In genomic region chr18:44959013-44959412, GRCh38 we compare ENCODE assay signal across 15 cellular contexts.
DNase-seq lines count a peak whose midpoint lies in the region; ATAC-seq and TF ChIP-seq lines count a peak whose summit lies in the region.
"Had no signal": no experiment of that assay in that cellular context is flagged by ENCODE, and none has a peak within 500 bp of the region (broad histone marks: within the 10 kb centered on the region; RNA-seq: fewer than 3 reads in every experiment).

No MANE protein-coding gene starts in this region.

- intact Hi-C loops in PC-3 (cut with micrococcal nuclease) (no loop called here), colonic mucosa (cut with DNase I) (no loop called here), left ventricle myocardium inferior (cut with micrococcal nuclease) (loop anchor here (10.0 kb wide), 1 partner anchor 284 kb away; no protein-coding TSS in a partner anchor)
- intact Hi-C loops in CD8-positive, alpha-beta T cell (cut with DNase I, micrococcal nuclease) = no loop called here

- TF ChIP-seq CTCF in PC-3 (conservative IDR thresholded peaks at IDR 0.05; ENCODE audit: low read depth, low read length) (no peak), endothelial cell (IDR thresholded peaks at IDR 0.05; ENCODE audit: unreplicated experiment) (no peak), colonic mucosa (IDR thresholded peaks at IDR 0.05) (no peak), left ventricle myocardium inferior (IDR thresholded peaks at IDR 0.05; ENCODE audit: borderline replicate concordance) (no peak)
- TF ChIP-seq CTCF in CD8-positive, alpha-beta T cell (IDR thresholded peaks at IDR 0.05) = no peak

- no peaks in the 10 kb centered on the region for H3K27me3 ChIP-seq in PC-3 (ENCODE audit: low read length)
- H3K27me3 ChIP-seq in colonic mucosa = no peaks in the 10 kb centered on the region
- no peaks in the 10 kb centered on the region for H3K27me3 ChIP-seq in left ventricle myocardium inferior (ENCODE audit: low read depth)
- no peaks in the 10 kb centered on the region for H3K27me3 ChIP-seq in CD8-positive, alpha-beta T cell (ENCODE audit: insufficient read depth, low read length)
- H3K27me3 ChIP-seq: BLaER1 treated with 17β-estradiol and CSF1 and Interleukin-3, amounts not matched to agents 10 nM and 100 nM had no signal

- POLR2A ChIA-PET in PC-3 (lab: Charles Lee; ENCODE audit: unreplicated experiment) = no interaction called here
- POLR2A ChIA-PET in CD8-positive, alpha-beta T cell (lab: Charles Lee) = no interaction called here

- no peak overlapping the region for H2AFZ ChIP-seq in PC-3 (ENCODE audit: low read length)

- H3K27ac Mint-ChIP-seq in endothelial cell (ENCODE audit: unreplicated experiment) (no peak overlapping the region), memory B cell (peak overlapping the region; percentile 10)
- H3K27ac Mint-ChIP-seq in CD8-positive, alpha-beta T cell = no peak overlapping the region
- H3K27ac Mint-ChIP-seq: B cell; CD8-positive, alpha-beta memory T cell; H9 had no signal

- H3K4me1 ChIP-seq in PC-3 (ENCODE audit: insufficient read depth, low read length) (peaks cover 15% of the 10 kb centered on the region), colonic mucosa (no peaks in the 10 kb centered on the region), left ventricle myocardium inferior (peaks cover 29% of the 10 kb centered on the region)
- H3K4me1 ChIP-seq in CD8-positive, alpha-beta T cell (ENCODE audit: insufficient read depth, low read length) = no peaks in the 10 kb centered on the region

- H3K36me3 ChIP-seq in PC-3 (ENCODE audit: low read depth, low read length) = no peaks in the 10 kb centered on the region
- no peaks in the 10 kb centered on the region for H3K36me3 ChIP-seq in colonic mucosa
- H3K36me3 ChIP-seq in left ventricle myocardium inferior = no peaks in the 10 kb centered on the region
- H3K36me3 ChIP-seq in CD8-positive, alpha-beta T cell (ENCODE audit: insufficient read depth, low read length) = no peaks in the 10 kb centered on the region

- H3K9me3 ChIP-seq in PC-3 (ENCODE audit: low read length) (no peaks in the 10 kb centered on the region), colonic mucosa (no peaks in the 10 kb centered on the region), left ventricle myocardium inferior (replicated peaks) (no peaks in the 10 kb centered on the region)
- no peaks in the 10 kb centered on the region for H3K9me3 ChIP-seq in CD8-positive, alpha-beta T cell (ENCODE audit: low read length)

- H3K9me2 ChIP-seq in PC-3 (replicated peaks; ENCODE audit: low read length) = no peaks in the 10 kb centered on the region

- H3K9me3 Mint-ChIP-seq in endothelial cell (ENCODE audit: unreplicated experiment) (no peaks in the 10 kb centered on the region), memory B cell (no peaks in the 10 kb centered on the region)
- H3K9me3 Mint-ChIP-seq in CD8-positive, alpha-beta T cell = no peaks in the 10 kb centered on the region
- H3K9me3 Mint-ChIP-seq: CD8-positive, alpha-beta memory T cell; H9 had no signal

- H3K4me3 Mint-ChIP-seq in endothelial cell (ENCODE audit: unreplicated experiment) (peak overlapping the region; percentile 19), memory B cell (no peak overlapping the region)
- no peak overlapping the region for H3K4me3 Mint-ChIP-seq in CD8-positive, alpha-beta T cell
- H3K4me3 Mint-ChIP-seq: B cell; CD8-positive, alpha-beta memory T cell; H9 had no signal

- H3K4me1 Mint-ChIP-seq in endothelial cell (ENCODE audit: unreplicated experiment) = peaks cover 30% of the 10 kb centered on the region
- H3K4me1 Mint-ChIP-seq in memory B cell = peaks cover 24% of the 10 kb centered on the region
- H3K4me1 Mint-ChIP-seq in CD8-positive, alpha-beta T cell (ENCODE audit: low read depth) = no peaks in the 10 kb centered on the region
- H3K4me1 Mint-ChIP-seq: CD8-positive, alpha-beta memory T cell; H9 had no signal

- BruUV-seq in PC-3 (replicated peaks; lab: Mats Ljungman, UMichigan) = no TSS peak

- H3K4me2 ChIP-seq in PC-3 (ENCODE audit: low read length) = no peak overlapping the region

- no peaks in the 10 kb centered on the region for H3K79me2 ChIP-seq in PC-3 (ENCODE audit: low read length)

- H3K36me3 Mint-ChIP-seq in endothelial cell (ENCODE audit: low read depth, unreplicated experiment) = peaks cover 70% of the 10 kb centered on the region
- peaks cover 62% of the 10 kb centered on the region for H3K36me3 Mint-ChIP-seq in memory B cell
- no peaks in the 10 kb centered on the region for H3K36me3 Mint-ChIP-seq in CD8-positive, alpha-beta T cell

- no peaks in the 10 kb centered on the region for H4K20me1 ChIP-seq in PC-3 (ENCODE audit: low read length)
- H4K20me1 ChIP-seq: BLaER1 treated with 17β-estradiol and CSF1 and Interleukin-3, amounts not matched to agents 10 nM and 100 nM had no signal

- CTCF ChIA-PET in PC-3 (lab: Charles Lee) = interaction anchor here (0.8 to 1.1 kb wide), 2 partner anchors 21 to 254 kb away, joined by 3 to 5 read pairs; no protein-coding TSS in a partner anchor
- CTCF ChIA-PET in CD8-positive, alpha-beta T cell (lab: Charles Lee) = no interaction called here

- H3K4me3 ChIP-seq in PC-3 (ENCODE audit: low read length) (no peak overlapping the region), colonic mucosa (no peak overlapping the region), left ventricle myocardium inferior (no peak overlapping the region)
- no peak overlapping the region for H3K4me3 ChIP-seq in CD8-positive, alpha-beta T cell (ENCODE audit: low read depth, low read length)
- H3K4me3 ChIP-seq: BLaER1 treated with 17β-estradiol and CSF1 and Interleukin-3, amounts not matched to agents 10 nM and 100 nM; GM12878 had no signal

- H3K27ac ChIP-seq in PC-3 (ENCODE audit: low read length) = peak overlapping the region; percentile 47
- no peak overlapping the region for H3K27ac ChIP-seq in colonic mucosa
- H3K27ac ChIP-seq in left ventricle myocardium inferior (replicated peaks) = no peak overlapping the region
- H3K27ac ChIP-seq in CD8-positive, alpha-beta T cell (ENCODE audit: low read depth, low read length) = no peak overlapping the region
- H3K27ac ChIP-seq: BLaER1 treated with 17β-estradiol and CSF1 and Interleukin-3, amounts not matched to agents 10 nM and 100 nM had no signal

- H3F3A ChIP-seq in PC-3 (ENCODE audit: low read length, unreplicated experiment) = no peaks in the 10 kb centered on the region

- ATAC-seq in PC-3 (no peak), memory B cell (ENCODE audit: low read depth) (no peak)
- no peak for ATAC-seq in CD8-positive, alpha-beta T cell
- ATAC-seq: GM12878 had no signal

- H3K9ac ChIP-seq in PC-3 (ENCODE audit: low read length) (no peak overlapping the region), colonic mucosa (ENCODE audit: low read depth in 2 of 2, low read length in 2 of 2) (no peak overlapping the region)
- H3K9ac ChIP-seq: BLaER1 treated with 17β-estradiol and CSF1 and Interleukin-3, amounts not matched to agents 10 nM and 100 nM had no signal

- DNase-seq in PC-3 (no peak), endothelial cell (ENCODE audit: low spot score) (no peak), memory B cell (ENCODE audit: low spot score in 2 of 2) (no peak), putamen (ENCODE audit: low spot score) (peak; percentile 64), colonic mucosa (no peak), left ventricle myocardium inferior (no peak)
- no peak for DNase-seq in CD8-positive, alpha-beta T cell
- DNase-seq: CD8-positive, alpha-beta memory T cell; COR-L47; DMS 273 treated with DMSO at 0.1 percent for 48 hours; DND-41; H9 had no signal

- H3K27me3 Mint-ChIP-seq in endothelial cell (ENCODE audit: unreplicated experiment) = peaks cover 10% of the 10 kb centered on the region
- H3K27me3 Mint-ChIP-seq in memory B cell = no peaks in the 10 kb centered on the region
- H3K27me3 Mint-ChIP-seq in CD8-positive, alpha-beta T cell (ENCODE audit: low read depth) = peaks cover 4% of the 10 kb centered on the region
- H3K27me3 Mint-ChIP-seq: B cell had no signal
